ENCODE assay signal across 1 cellular context in the genomic region with DNA sequence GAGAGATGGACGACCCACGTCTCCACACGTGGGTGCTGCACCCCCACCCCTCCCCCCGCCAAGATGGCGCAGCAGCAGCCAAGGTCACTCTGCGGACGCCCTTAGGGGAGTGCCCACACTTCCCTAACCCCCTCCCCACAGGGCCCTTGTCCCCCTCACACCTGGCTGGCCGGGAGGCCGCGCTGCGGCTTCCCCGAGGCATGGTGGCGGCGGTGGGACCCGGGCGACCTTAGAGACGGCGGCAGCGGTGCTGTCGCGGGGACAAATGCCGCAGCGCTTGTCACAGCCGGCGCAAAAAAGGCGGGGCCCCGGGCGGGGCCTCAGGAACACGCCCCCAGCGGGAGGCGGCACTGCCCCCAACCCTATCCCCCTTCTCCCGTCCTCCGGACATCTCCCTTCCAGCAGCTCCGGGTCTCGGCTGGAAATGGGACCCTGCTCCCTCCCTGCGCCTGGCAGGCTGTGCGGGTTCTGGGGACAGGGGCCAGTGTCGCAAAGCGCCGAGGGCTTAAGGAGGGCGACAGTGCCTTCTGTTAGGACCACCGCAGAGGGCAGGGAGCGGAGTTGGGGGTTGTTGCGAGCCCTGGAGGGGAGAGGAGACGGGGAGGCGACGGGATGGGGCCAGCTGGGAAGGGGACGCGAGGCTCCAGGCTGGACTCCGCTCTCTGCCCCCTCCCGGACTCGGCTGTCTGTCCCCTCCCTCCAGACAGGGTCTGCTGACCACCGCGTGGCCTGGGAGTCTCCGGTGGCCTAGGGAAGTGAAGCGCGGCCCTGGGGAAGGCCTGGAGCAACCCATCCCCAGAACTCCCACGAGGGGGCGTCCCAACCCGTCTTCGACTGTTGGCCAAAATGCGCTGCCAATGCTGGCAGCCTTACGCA.
TF ChIP-seq lines count a peak whose summit lies in the region.

A gene (minus strand): TSS at position 300 of the 876 bp plus-strand sequence. CDS start 98 bp downstream, at position 202.

TF ChIP-seq in HepG2, 621 proteins besides CTCF, POLR2A, EP300 and RAD21 (continued from another document and continues in another):
- TF ChIP-seq, protein P1, sequence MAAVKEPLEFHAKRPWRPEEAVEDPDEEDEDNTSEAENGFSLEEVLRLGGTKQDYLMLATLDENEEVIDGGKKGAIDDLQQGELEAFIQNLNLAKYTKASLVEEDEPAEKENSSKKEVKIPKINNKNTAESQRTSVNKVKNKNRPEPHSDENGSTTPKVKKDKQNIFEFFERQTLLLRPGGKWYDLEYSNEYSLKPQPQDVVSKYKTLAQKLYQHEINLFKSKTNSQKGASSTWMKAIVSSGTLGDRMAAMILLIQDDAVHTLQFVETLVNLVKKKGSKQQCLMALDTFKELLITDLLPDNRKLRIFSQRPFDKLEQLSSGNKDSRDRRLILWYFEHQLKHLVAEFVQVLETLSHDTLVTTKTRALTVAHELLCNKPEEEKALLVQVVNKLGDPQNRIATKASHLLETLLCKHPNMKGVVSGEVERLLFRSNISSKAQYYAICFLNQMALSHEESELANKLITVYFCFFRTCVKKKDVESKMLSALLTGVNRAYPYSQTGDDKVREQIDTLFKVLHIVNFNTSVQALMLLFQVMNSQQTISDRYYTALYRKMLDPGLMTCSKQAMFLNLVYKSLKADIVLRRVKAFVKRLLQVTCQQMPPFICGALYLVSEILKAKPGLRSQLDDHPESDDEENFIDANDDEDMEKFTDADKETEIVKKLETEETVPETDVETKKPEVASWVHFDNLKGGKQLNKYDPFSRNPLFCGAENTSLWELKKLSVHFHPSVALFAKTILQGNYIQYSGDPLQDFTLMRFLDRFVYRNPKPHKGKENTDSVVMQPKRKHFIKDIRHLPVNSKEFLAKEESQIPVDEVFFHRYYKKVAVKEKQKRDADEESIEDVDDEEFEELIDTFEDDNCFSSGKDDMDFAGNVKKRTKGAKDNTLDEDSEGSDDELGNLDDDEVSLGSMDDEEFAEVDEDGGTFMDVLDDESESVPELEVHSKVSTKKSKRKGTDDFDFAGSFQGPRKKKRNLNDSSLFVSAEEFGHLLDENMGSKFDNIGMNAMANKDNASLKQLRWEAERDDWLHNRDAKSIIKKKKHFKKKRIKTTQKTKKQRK (IDR thresholded peaks at IDR 0.05; ENCODE audit: low read length), result no peak
- TF ChIP-seq SMARCC2 (IDR thresholded peaks at IDR 0.05), result no peak
- TF ChIP-seq ZFP41 (CRISPR knock-in tag; IDR thresholded peaks at IDR 0.05; ENCODE audit: borderline replicate concordance), result no peak; the same call in 1 of the 2 replicates
- no peak for TF ChIP-seq TCF7L2 (IDR thresholded peaks at IDR 0.05; ENCODE audit: low read depth, low read length)
- no peak for TF ChIP-seq NFE2L1 (CRISPR knock-in tag; IDR thresholded peaks at IDR 0.05; ENCODE audit: borderline replicate concordance)
- TF ChIP-seq MAF1 (CRISPR knock-in tag; IDR thresholded peaks at IDR 0.05; ENCODE audit: borderline replicate concordance), result peak; percentile 75; the same call in 1 of the 2 replicates
- TF ChIP-seq, protein P2, sequence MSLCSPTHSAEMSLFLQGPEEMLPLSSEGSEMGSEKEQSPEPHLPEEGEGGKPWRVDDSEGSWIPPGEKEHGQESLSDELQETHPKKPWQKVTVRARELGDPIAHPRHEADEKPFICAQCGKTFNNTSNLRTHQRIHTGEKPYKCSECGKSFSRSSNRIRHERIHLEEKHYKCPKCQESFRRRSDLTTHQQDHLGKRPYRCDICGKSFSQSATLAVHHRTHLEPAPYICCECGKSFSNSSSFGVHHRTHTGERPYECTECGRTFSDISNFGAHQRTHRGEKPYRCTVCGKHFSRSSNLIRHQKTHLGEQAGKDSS (CRISPR knock-in tag; IDR thresholded peaks at IDR 0.05; ENCODE audit: borderline replicate concordance, low read depth), result peak; percentile 67; the same call in 1 of the 2 replicates
- peak; percentile 36; the same call in 1 of the 2 replicates for TF ChIP-seq ZNF253 (CRISPR knock-in tag; IDR thresholded peaks at IDR 0.05; ENCODE audit: borderline replicate concordance)
- TF ChIP-seq U2AF1 (optimal IDR thresholded peaks at IDR 0.05; ENCODE audit: low read depth, low read length), result no peak
- TF ChIP-seq, protein P3, sequence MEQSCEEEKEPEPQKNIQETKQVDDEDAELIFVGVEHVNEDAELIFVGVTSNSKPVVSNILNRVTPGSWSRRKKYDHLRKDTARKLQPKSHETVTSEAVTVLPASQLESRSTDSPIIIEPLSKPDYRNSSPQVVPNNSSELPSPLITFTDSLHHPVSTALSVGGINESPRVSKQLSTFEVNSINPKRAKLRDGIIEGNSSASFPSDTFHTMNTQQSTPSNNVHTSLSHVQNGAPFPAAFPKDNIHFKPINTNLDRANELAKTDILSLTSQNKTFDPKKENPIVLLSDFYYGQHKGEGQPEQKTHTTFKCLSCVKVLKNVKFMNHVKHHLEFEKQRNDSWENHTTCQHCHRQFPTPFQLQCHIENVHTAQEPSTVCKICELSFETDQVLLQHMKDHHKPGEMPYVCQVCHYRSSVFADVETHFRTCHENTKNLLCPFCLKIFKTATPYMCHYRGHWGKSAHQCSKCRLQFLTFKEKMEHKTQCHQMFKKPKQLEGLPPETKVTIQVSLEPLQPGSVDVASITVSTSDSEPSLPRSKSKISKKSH (CRISPR knock-in tag; IDR thresholded peaks at IDR 0.05; ENCODE audit: borderline replicate concordance), result peak; percentile 78
- TF ChIP-seq, protein P4, sequence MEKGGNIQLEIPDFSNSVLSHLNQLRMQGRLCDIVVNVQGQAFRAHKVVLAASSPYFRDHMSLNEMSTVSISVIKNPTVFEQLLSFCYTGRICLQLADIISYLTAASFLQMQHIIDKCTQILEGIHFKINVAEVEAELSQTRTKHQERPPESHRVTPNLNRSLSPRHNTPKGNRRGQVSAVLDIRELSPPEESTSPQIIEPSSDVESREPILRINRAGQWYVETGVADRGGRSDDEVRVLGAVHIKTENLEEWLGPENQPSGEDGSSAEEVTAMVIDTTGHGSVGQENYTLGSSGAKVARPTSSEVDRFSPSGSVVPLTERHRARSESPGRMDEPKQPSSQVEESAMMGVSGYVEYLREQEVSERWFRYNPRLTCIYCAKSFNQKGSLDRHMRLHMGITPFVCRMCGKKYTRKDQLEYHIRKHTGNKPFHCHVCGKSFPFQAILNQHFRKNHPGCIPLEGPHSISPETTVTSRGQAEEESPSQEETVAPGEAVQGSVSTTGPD (CRISPR knock-in tag; IDR thresholded peaks at IDR 0.05), result no peak
- TF ChIP-seq ZMYM3 (CRISPR knock-in tag; IDR thresholded peaks at IDR 0.05), result peak; percentile 54; the same call in 1 of the 2 replicates
- TF ChIP-seq ZNF451 (CRISPR knock-in tag; IDR thresholded peaks at IDR 0.05), result peak; percentile 50; the same call in 1 of the 2 replicates
- TF ChIP-seq, protein P5, sequence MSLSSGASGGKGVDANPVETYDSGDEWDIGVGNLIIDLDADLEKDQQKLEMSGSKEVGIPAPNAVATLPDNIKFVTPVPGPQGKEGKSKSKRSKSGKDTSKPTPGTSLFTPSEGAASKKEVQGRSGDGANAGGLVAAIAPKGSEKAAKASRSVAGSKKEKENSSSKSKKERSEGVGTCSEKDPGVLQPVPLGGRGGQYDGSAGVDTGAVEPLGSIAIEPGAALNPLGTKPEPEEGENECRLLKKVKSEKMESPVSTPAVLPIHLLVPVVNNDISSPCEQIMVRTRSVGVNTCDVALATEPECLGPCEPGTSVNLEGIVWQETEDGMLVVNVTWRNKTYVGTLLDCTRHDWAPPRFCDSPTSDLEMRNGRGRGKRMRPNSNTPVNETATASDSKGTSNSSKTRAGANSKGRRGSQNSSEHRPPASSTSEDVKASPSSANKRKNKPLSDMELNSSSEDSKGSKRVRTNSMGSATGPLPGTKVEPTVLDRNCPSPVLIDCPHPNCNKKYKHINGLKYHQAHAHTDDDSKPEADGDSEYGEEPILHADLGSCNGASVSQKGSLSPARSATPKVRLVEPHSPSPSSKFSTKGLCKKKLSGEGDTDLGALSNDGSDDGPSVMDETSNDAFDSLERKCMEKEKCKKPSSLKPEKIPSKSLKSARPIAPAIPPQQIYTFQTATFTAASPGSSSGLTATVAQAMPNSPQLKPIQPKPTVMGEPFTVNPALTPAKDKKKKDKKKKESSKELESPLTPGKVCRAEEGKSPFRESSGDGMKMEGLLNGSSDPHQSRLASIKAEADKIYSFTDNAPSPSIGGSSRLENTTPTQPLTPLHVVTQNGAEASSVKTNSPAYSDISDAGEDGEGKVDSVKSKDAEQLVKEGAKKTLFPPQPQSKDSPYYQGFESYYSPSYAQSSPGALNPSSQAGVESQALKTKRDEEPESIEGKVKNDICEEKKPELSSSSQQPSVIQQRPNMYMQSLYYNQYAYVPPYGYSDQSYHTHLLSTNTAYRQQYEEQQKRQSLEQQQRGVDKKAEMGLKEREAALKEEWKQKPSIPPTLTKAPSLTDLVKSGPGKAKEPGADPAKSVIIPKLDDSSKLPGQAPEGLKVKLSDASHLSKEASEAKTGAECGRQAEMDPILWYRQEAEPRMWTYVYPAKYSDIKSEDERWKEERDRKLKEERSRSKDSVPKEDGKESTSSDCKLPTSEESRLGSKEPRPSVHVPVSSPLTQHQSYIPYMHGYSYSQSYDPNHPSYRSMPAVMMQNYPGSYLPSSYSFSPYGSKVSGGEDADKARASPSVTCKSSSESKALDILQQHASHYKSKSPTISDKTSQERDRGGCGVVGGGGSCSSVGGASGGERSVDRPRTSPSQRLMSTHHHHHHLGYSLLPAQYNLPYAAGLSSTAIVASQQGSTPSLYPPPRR (CRISPR knock-in tag; IDR thresholded peaks at IDR 0.05; ENCODE audit: borderline replicate concordance), result peak; percentile 53
- TF ChIP-seq ZBTB38 (CRISPR knock-in tag; IDR thresholded peaks at IDR 0.05), result peak; percentile 50; the same call in 1 of the 2 replicates
- TF ChIP-seq ZNF264 (CRISPR knock-in tag; IDR thresholded peaks at IDR 0.05), result no peak
- TF ChIP-seq EEA1 (CRISPR knock-in tag; IDR thresholded peaks at IDR 0.05; ENCODE audit: borderline replicate concordance), result no peak
- no peak for TF ChIP-seq FOXK2 (IDR thresholded peaks at IDR 0.05)
- no peak for TF ChIP-seq ZSCAN9 (CRISPR knock-in tag; IDR thresholded peaks at IDR 0.05; ENCODE audit: borderline replicate concordance)
- TF ChIP-seq ZNF567 (CRISPR knock-in tag; IDR thresholded peaks at IDR 0.05; ENCODE audit: borderline replicate concordance), result no peak
- 0 out of 2 replicates have a peak, but pooled peaks have one; percentile 20 for TF ChIP-seq MIER3 (CRISPR knock-in tag; IDR thresholded peaks at IDR 0.05; ENCODE audit: borderline replicate concordance)
- peak; percentile 62 for TF ChIP-seq HOXA3 (CRISPR knock-in tag; IDR thresholded peaks at IDR 0.05)
- TF ChIP-seq NFKB2 (CRISPR knock-in tag; IDR thresholded peaks at IDR 0.05; ENCODE audit: borderline replicate concordance), result peak; percentile 12; the same call in 1 of the 2 replicates
- TF ChIP-seq FOXM1 (CRISPR knock-in tag; IDR thresholded peaks at IDR 0.05), result no peak
- TF ChIP-seq, protein P6, sequence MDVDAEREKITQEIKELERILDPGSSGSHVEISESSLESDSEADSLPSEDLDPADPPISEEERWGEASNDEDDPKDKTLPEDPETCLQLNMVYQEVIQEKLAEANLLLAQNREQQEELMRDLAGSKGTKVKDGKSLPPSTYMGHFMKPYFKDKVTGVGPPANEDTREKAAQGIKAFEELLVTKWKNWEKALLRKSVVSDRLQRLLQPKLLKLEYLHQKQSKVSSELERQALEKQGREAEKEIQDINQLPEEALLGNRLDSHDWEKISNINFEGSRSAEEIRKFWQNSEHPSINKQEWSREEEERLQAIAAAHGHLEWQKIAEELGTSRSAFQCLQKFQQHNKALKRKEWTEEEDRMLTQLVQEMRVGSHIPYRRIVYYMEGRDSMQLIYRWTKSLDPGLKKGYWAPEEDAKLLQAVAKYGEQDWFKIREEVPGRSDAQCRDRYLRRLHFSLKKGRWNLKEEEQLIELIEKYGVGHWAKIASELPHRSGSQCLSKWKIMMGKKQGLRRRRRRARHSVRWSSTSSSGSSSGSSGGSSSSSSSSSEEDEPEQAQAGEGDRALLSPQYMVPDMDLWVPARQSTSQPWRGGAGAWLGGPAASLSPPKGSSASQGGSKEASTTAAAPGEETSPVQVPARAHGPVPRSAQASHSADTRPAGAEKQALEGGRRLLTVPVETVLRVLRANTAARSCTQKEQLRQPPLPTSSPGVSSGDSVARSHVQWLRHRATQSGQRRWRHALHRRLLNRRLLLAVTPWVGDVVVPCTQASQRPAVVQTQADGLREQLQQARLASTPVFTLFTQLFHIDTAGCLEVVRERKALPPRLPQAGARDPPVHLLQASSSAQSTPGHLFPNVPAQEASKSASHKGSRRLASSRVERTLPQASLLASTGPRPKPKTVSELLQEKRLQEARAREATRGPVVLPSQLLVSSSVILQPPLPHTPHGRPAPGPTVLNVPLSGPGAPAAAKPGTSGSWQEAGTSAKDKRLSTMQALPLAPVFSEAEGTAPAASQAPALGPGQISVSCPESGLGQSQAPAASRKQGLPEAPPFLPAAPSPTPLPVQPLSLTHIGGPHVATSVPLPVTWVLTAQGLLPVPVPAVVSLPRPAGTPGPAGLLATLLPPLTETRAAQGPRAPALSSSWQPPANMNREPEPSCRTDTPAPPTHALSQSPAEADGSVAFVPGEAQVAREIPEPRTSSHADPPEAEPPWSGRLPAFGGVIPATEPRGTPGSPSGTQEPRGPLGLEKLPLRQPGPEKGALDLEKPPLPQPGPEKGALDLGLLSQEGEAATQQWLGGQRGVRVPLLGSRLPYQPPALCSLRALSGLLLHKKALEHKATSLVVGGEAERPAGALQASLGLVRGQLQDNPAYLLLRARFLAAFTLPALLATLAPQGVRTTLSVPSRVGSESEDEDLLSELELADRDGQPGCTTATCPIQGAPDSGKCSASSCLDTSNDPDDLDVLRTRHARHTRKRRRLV (CRISPR knock-in tag; IDR thresholded peaks at IDR 0.05), result 0 out of 2 replicates have a peak, but pooled peaks have one; percentile 37
- TF ChIP-seq TGIF2 (CRISPR knock-in tag; IDR thresholded peaks at IDR 0.05), result peak; percentile 52
- no peak for TF ChIP-seq HHEX (CRISPR knock-in tag; IDR thresholded peaks at IDR 0.05)
- TF ChIP-seq XBP1 (CRISPR knock-in tag; IDR thresholded peaks at IDR 0.05), result 0 out of 2 replicates have a peak, but pooled peaks have one; percentile 18
- TF ChIP-seq KDM3A (CRISPR knock-in tag; IDR thresholded peaks at IDR 0.05; ENCODE audit: low read depth), result 0 out of 2 replicates have a peak, but pooled peaks have one; percentile 25
- peak; percentile 18 for TF ChIP-seq ZEB1 (IDR thresholded peaks at IDR 0.05; ENCODE audit: insufficient replicate concordance, low read depth)
- 0 out of 2 replicates have a peak, but pooled peaks have one; percentile 47 for TF ChIP-seq NCOA1 (CRISPR knock-in tag; IDR thresholded peaks at IDR 0.05)
- peak; percentile 38; the same call in 1 of the 2 replicates for TF ChIP-seq ZNF441 (CRISPR knock-in tag; IDR thresholded peaks at IDR 0.05; ENCODE audit: borderline replicate concordance)
- no peak for TF ChIP-seq ZSCAN30 (CRISPR knock-in tag; IDR thresholded peaks at IDR 0.05)
- no peak for TF ChIP-seq ZNF446 (CRISPR knock-in tag; IDR thresholded peaks at IDR 0.05)
- peak; percentile 68; the same call in 1 of the 2 replicates for TF ChIP-seq ZSCAN22 (CRISPR knock-in tag; IDR thresholded peaks at IDR 0.05)
- no peak; the same call in 1 of the 2 replicates for TF ChIP-seq KMT2A (CRISPR knock-in tag; IDR thresholded peaks at IDR 0.05)
- no peak for TF ChIP-seq YEATS2 (CRISPR knock-in tag; IDR thresholded peaks at IDR 0.05; ENCODE audit: borderline replicate concordance)
- TF ChIP-seq, protein P7, sequence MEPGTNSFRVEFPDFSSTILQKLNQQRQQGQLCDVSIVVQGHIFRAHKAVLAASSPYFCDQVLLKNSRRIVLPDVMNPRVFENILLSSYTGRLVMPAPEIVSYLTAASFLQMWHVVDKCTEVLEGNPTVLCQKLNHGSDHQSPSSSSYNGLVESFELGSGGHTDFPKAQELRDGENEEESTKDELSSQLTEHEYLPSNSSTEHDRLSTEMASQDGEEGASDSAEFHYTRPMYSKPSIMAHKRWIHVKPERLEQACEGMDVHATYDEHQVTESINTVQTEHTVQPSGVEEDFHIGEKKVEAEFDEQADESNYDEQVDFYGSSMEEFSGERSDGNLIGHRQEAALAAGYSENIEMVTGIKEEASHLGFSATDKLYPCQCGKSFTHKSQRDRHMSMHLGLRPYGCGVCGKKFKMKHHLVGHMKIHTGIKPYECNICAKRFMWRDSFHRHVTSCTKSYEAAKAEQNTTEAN (CRISPR knock-in tag; conservative IDR thresholded peaks at IDR 0.05), result no peak
